18 cellular contexts compared by ENCODE assay signal in the genomic region with DNA sequence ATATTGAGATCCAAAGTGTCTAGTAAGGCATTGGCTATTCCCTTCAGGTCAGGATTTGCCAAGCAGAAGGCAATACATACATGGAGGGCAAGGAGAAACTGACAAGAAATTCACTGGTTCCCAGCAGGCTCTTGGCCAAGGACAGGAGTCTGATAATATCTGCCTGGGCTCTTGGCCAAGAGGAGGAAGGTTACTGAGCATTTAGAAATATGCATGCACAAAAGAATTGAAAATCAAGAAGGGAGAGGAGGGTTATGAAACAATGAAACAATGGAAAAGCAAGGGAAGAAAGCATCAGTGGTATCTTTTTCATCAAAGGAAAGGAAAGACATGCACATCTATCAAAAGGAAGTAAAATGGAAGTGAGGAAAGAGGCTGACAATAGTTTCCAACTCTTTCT.
DNase-seq lines count a peak whose midpoint lies in the region; ATAC-seq, FAIRE-seq and TF ChIP-seq lines count a peak whose summit lies in the region.
"Had no signal": no experiment of that assay in that cellular context is flagged by ENCODE, and none has a peak within 500 bp of the region (broad histone marks: within the 10 kb centered on the region; RNA-seq: fewer than 3 reads in every experiment).

No MANE protein-coding gene starts in this region.

- H3K27me3 Mint-ChIP-seq in nephron (ENCODE audit: low read depth): no peaks in the 10 kb centered on the region

- H3K4me3 Mint-ChIP-seq in nephron: no peak overlapping the region
- H3K4me3 Mint-ChIP-seq: activated naive CD4-positive, alpha-beta T cell treated with anti-CD3 and anti-CD28 coated beads for 36 hours had no signal

- peak; percentile 43 for DNase-seq in ELR (ENCODE audit: low read depth)
- DNase-seq in NCI-H69 (lab: John Stamatoyannopoulos, UW): peak; percentile 58
- peak; percentile 71 to 90 for DNase-seq in cardiac fibroblast (ENCODE audit: low read depth in 2 of 2)
- DNase-seq in D721Med (ENCODE audit: insufficient read length, low spot score): no peak
- no peak for DNase-seq in NOMO-1 treated with dmso at 0.1 percent for 144 hours (lab: John Stamatoyannopoulos, UW; ENCODE audit: unreplicated experiment)
- DNase-seq: activated CD8-positive, alpha-beta memory T cell treated with anti-CD3 and anti-CD28 coated beads for 24 hours; activated naive CD4-positive, alpha-beta T cell treated with anti-CD3 and anti-CD28 coated beads for 36 hours; HCEC 1CT; stimulated activated naive CD8-positive, alpha-beta T cell treated with anti-CD3 and anti-CD28 coated beads, Interleukin-15, Interleukin-2, amounts not matched to agents 100 U/mL and 50 U/mL, for 24 hours; T-helper 9 cell had no signal

- no peaks in the 10 kb centered on the region for H3K36me3 Mint-ChIP-seq in nephron (ENCODE audit: low read depth)

- H3K27ac Mint-ChIP-seq in nephron: peak overlapping the region; percentile 15 to 78 (median 69)
- H3K27ac Mint-ChIP-seq: activated naive CD4-positive, alpha-beta T cell treated with anti-CD3 and anti-CD28 coated beads for 36 hours had no signal

- FAIRE-seq in D721Med (lab: Jason Lieb, UNC): no peak
- FAIRE-seq: colon, G401.6, GM18507, islet of Langerhans had no signal

- no peaks in the 10 kb centered on the region for H3K9me3 Mint-ChIP-seq in nephron
- H3K9me3 Mint-ChIP-seq: activated naive CD4-positive, alpha-beta T cell treated with anti-CD3 and anti-CD28 coated beads for 36 hours had no signal

- TF ChIP-seq CTCF in cardiac fibroblast (IDR thresholded peaks at IDR 0.05; ENCODE audit: low read depth, low read length): no peak
- TF ChIP-seq CTCF in nephron (IDR thresholded peaks at IDR 0.05; ENCODE audit: unreplicated experiment in 3 of 3): no peak
- no peak for TF ChIP-seq CTCF in D721Med (IDR thresholded peaks at IDR 0.05; ENCODE audit: insufficient read depth, missing control alignments)

- H3K4me3 ChIP-seq in cardiac fibroblast (replicated peaks in 1 of 2; ENCODE audit: low read depth in 2 of 2, low read length in 2 of 2): no peak overlapping the region

- ATAC-seq in GM19395 (IDR thresholded peaks at IDR 0.05; ENCODE audit: unreplicated experiment) (no peak), HG02623 (IDR thresholded peaks at IDR 0.05; ENCODE audit: unreplicated experiment) (no peak)
- ATAC-seq: foreskin keratinocyte; stimulated activated naive CD8-positive, alpha-beta T cell treated with anti-CD3 and anti-CD28 coated beads, Interleukin-15, Interleukin-2, amounts not matched to agents 100 U/mL and 50 U/mL, for 24 hours had no signal

- peaks cover 30% of the 10 kb centered on the region for H3K4me1 Mint-ChIP-seq in nephron

Comparison
In these comparisons a context has a peak if more than half of its experiments do, and no peak if none do; other contexts are left out.
1. DNase-seq: peak in ELR (single experiment), NCI-H69 (single experiment) and cardiac fibroblast (2 of 2); none in D721Med (single experiment) and NOMO-1 treated with dmso at 0.1 percent for 144 hours (single experiment).